ENCODE assay signal across 1 cellular context in the genomic region with DNA sequence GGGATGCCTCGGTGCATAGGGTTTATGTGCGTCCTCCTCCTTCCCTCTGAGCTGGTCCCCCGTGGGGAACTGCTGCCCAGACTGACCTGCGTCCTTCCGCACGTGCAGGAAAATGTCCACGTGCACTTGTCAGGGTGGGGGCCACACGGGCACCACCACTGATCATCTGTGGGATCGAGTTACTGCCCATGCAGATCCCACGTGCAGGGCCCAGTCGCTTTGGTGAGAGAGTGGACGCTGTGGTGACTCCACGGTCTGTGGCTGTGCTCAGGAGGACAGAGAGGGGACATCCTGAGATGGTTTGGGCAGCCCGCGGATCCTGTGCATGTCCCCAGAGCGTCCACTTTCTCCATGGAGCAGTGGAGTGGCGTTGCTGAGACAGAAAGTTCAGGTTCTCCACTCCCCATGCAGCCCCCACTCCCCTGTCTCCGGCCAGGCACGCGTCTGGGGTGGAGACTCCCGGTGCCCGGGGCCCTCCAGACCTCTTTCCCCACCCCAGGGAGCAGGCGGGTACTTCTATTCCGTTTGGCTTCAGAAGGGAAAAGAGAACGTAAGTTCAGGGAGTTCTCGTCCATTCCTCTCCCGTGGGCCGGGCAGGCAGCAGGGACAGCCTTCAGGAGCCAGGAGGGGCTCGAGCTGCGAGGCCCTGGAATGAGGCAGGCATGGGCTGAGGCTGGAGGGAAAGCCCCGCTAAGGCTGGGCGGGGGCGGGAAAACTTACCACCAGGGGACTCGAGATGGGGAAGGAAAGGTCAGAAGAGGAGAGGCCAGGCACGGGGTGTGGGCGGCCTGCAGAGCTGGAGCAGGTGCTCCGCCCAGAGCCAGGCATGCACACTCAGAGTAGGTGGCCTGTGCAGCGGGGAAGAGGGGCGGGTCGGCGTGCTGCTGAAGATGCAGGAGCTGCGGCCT.
A peak's percentile ranks its signal among the peaks of the same experiment; 100 is the strongest.
TF ChIP-seq lines count a peak whose summit lies in the region.

No MANE protein-coding gene starts in this region.

TF ChIP-seq in HepG2, 621 proteins besides CTCF, POLR2A, EP300 and RAD21 (continued from another document and continues in another):
- TF ChIP-seq, protein P1, sequence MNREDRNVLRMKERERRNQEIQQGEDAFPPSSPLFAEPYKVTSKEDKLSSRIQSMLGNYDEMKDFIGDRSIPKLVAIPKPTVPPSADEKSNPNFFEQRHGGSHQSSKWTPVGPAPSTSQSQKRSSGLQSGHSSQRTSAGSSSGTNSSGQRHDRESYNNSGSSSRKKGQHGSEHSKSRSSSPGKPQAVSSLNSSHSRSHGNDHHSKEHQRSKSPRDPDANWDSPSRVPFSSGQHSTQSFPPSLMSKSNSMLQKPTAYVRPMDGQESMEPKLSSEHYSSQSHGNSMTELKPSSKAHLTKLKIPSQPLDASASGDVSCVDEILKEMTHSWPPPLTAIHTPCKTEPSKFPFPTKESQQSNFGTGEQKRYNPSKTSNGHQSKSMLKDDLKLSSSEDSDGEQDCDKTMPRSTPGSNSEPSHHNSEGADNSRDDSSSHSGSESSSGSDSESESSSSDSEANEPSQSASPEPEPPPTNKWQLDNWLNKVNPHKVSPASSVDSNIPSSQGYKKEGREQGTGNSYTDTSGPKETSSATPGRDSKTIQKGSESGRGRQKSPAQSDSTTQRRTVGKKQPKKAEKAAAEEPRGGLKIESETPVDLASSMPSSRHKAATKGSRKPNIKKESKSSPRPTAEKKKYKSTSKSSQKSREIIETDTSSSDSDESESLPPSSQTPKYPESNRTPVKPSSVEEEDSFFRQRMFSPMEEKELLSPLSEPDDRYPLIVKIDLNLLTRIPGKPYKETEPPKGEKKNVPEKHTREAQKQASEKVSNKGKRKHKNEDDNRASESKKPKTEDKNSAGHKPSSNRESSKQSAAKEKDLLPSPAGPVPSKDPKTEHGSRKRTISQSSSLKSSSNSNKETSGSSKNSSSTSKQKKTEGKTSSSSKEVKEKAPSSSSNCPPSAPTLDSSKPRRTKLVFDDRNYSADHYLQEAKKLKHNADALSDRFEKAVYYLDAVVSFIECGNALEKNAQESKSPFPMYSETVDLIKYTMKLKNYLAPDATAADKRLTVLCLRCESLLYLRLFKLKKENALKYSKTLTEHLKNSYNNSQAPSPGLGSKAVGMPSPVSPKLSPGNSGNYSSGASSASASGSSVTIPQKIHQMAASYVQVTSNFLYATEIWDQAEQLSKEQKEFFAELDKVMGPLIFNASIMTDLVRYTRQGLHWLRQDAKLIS (CRISPR knock-in tag; IDR thresholded peaks at IDR 0.05): no peak
- no peak for TF ChIP-seq PAF1 (CRISPR knock-in tag; IDR thresholded peaks at IDR 0.05)
- TF ChIP-seq POGZ (CRISPR knock-in tag; IDR thresholded peaks at IDR 0.05): peak; percentile 69
- TF ChIP-seq, protein P2, sequence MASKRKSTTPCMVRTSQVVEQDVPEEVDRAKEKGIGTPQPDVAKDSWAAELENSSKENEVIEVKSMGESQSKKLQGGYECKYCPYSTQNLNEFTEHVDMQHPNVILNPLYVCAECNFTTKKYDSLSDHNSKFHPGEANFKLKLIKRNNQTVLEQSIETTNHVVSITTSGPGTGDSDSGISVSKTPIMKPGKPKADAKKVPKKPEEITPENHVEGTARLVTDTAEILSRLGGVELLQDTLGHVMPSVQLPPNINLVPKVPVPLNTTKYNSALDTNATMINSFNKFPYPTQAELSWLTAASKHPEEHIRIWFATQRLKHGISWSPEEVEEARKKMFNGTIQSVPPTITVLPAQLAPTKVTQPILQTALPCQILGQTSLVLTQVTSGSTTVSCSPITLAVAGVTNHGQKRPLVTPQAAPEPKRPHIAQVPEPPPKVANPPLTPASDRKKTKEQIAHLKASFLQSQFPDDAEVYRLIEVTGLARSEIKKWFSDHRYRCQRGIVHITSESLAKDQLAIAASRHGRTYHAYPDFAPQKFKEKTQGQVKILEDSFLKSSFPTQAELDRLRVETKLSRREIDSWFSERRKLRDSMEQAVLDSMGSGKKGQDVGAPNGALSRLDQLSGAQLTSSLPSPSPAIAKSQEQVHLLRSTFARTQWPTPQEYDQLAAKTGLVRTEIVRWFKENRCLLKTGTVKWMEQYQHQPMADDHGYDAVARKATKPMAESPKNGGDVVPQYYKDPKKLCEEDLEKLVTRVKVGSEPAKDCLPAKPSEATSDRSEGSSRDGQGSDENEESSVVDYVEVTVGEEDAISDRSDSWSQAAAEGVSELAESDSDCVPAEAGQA (IDR thresholded peaks at IDR 0.05; ENCODE audit: low read depth): 0 out of 2 replicates have a peak, but pooled peaks have one; percentile 61
- TF ChIP-seq, protein P2 (CRISPR knock-in tag; IDR thresholded peaks at IDR 0.05; ENCODE audit: borderline replicate concordance): no peak
- TF ChIP-seq, protein P3, sequence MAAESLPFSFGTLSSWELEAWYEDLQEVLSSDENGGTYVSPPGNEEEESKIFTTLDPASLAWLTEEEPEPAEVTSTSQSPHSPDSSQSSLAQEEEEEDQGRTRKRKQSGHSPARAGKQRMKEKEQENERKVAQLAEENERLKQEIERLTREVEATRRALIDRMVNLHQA (CRISPR knock-in tag; IDR thresholded peaks at IDR 0.05): no peak
- TF ChIP-seq ZFP37 (CRISPR knock-in tag; IDR thresholded peaks at IDR 0.05; ENCODE audit: borderline replicate concordance): no peak
- TF ChIP-seq, protein P4, sequence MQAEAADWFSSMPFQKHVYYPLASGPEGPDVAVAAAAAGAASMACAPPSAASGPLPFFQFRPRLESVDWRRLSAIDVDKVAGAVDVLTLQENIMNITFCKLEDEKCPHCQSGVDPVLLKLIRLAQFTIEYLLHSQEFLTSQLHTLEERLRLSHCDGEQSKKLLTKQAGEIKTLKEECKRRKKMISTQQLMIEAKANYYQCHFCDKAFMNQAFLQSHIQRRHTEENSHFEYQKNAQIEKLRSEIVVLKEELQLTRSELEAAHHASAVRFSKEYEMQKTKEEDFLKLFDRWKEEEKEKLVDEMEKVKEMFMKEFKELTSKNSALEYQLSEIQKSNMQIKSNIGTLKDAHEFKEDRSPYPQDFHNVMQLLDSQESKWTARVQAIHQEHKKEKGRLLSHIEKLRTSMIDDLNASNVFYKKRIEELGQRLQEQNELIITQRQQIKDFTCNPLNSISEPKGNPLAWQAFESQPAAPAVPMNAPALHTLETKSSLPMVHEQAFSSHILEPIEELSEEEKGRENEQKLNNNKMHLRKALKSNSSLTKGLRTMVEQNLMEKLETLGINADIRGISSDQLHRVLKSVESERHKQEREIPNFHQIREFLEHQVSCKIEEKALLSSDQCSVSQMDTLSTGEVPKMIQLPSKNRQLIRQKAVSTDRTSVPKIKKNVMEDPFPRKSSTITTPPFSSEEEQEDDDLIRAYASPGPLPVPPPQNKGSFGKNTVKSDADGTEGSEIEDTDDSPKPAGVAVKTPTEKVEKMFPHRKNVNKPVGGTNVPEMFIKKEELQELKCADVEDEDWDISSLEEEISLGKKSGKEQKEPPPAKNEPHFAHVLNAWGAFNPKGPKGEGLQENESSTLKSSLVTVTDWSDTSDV (CRISPR knock-in tag; IDR thresholded peaks at IDR 0.05): no peak
- TF ChIP-seq EEA1 (CRISPR knock-in tag; IDR thresholded peaks at IDR 0.05; ENCODE audit: borderline replicate concordance): no peak; the same call in 1 of the 2 replicates
- no peak for TF ChIP-seq ATAD3A (CRISPR knock-in tag; IDR thresholded peaks at IDR 0.05)
- peak; percentile 85 for TF ChIP-seq ZMYM4 (CRISPR knock-in tag; IDR thresholded peaks at IDR 0.05)
- peak; percentile 70 for TF ChIP-seq ZNF263 (CRISPR knock-in tag; IDR thresholded peaks at IDR 0.05)
- TF ChIP-seq FOXM1 (CRISPR knock-in tag; IDR thresholded peaks at IDR 0.05): no peak
- TF ChIP-seq, protein P5, sequence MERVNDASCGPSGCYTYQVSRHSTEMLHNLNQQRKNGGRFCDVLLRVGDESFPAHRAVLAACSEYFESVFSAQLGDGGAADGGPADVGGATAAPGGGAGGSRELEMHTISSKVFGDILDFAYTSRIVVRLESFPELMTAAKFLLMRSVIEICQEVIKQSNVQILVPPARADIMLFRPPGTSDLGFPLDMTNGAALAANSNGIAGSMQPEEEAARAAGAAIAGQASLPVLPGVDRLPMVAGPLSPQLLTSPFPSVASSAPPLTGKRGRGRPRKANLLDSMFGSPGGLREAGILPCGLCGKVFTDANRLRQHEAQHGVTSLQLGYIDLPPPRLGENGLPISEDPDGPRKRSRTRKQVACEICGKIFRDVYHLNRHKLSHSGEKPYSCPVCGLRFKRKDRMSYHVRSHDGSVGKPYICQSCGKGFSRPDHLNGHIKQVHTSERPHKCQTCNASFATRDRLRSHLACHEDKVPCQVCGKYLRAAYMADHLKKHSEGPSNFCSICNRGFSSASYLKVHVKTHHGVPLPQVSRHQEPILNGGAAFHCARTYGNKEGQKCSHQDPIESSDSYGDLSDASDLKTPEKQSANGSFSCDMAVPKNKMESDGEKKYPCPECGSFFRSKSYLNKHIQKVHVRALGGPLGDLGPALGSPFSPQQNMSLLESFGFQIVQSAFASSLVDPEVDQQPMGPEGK (CRISPR knock-in tag; IDR thresholded peaks at IDR 0.05): peak; percentile 80
- TF ChIP-seq IKZF4 (CRISPR knock-in tag; IDR thresholded peaks at IDR 0.05; ENCODE audit: borderline replicate concordance, low read depth, not compliant biosample characterization): no peak
- TF ChIP-seq, protein P6, sequence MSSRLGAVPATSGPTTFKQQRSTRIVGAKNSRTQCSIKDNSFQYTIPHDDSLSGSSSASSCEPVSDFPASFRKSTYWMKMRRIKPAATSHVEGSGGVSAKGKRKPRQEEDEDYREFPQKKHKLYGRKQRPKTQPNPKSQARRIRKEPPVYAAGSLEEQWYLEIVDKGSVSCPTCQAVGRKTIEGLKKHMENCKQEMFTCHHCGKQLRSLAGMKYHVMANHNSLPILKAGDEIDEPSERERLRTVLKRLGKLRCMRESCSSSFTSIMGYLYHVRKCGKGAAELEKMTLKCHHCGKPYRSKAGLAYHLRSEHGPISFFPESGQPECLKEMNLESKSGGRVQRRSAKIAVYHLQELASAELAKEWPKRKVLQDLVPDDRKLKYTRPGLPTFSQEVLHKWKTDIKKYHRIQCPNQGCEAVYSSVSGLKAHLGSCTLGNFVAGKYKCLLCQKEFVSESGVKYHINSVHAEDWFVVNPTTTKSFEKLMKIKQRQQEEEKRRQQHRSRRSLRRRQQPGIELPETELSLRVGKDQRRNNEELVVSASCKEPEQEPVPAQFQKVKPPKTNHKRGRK (CRISPR knock-in tag; IDR thresholded peaks at IDR 0.05): no peak
- no peak for TF ChIP-seq HNRNPK (IDR thresholded peaks at IDR 0.05; ENCODE audit: low read depth, low read length, poor library complexity, severe bottlenecking)
- TF ChIP-seq, protein P7, sequence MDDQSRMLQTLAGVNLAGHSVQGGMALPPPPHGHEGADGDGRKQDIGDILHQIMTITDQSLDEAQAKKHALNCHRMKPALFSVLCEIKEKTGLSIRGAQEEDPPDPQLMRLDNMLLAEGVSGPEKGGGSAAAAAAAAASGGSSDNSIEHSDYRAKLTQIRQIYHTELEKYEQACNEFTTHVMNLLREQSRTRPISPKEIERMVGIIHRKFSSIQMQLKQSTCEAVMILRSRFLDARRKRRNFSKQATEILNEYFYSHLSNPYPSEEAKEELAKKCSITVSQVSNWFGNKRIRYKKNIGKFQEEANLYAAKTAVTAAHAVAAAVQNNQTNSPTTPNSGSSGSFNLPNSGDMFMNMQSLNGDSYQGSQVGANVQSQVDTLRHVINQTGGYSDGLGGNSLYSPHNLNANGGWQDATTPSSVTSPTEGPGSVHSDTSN (CRISPR knock-in tag; IDR thresholded peaks at IDR 0.05; ENCODE audit: borderline replicate concordance): no peak
- TF ChIP-seq, protein P8, sequence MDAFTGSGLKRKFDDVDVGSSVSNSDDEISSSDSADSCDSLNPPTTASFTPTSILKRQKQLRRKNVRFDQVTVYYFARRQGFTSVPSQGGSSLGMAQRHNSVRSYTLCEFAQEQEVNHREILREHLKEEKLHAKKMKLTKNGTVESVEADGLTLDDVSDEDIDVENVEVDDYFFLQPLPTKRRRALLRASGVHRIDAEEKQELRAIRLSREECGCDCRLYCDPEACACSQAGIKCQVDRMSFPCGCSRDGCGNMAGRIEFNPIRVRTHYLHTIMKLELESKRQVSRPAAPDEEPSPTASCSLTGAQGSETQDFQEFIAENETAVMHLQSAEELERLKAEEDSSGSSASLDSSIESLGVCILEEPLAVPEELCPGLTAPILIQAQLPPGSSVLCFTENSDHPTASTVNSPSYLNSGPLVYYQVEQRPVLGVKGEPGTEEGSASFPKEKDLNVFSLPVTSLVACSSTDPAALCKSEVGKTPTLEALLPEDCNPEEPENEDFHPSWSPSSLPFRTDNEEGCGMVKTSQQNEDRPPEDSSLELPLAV (CRISPR knock-in tag; conservative IDR thresholded peaks at IDR 0.05; ENCODE audit: low read depth): no peak; the same call in 1 of the 2 replicates
- TF ChIP-seq, protein P9, sequence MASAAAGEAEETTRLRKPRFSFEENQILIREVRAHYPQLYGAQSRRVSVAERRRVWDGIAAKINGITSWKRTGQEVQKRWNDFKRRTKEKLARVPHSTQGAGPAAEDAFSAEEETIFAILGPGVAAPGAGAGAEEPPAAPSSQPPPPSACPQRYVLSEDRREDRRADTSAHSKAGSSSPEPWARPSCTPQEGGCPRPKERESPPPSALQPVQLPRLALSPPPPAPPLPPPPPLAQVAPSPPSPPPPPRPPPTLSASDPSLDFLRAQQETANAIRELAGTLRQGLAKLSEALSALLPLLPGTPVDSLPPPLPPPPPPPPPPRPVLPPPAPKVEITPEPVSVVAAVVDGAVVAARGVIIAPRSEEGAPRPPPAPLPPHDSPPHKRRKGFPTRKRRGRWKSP (CRISPR knock-in tag; IDR thresholded peaks at IDR 0.05): peak; percentile 52; the same call in 1 of the 2 replicates
